22 cellular contexts compared by ENCODE assay signal in genomic region chr5:126998895-126999570, GRCh38. TPM values are rescaled to one million over a fixed set of nuclear protein-coding genes. Genes with fewer than 3 reads are reported as not detected.
DNase-seq lines count a peak whose midpoint lies in the region; ATAC-seq and TF ChIP-seq lines count a peak whose summit lies in the region.
"Had no signal": no experiment of that assay in that cellular context is flagged by ENCODE, and none has a peak within 500 bp of the region (broad histone marks: within the 10 kb centered on the region; RNA-seq: fewer than 3 reads in every experiment).

No MANE protein-coding gene starts in this region.

- H3K4me3 Mint-ChIP-seq in activated CD8-positive, alpha-beta T cell treated with anti-CD3 and anti-CD28 coated beads for 36 hours: no peak overlapping the region
- H3K4me3 Mint-ChIP-seq: activated T-helper 1 cell treated with anti-CD3 and anti-CD28 coated beads, Interleukin-12 subunit alpha, Interleukin-12 subunit beta, Interleukin-2, Interleukin-4 antibody, amounts not matched to agents 30 ng/mL and 10 ng/mL and 1 ng/mL, durations not matched to agents 14 hours and 24 hours and 36 hours; dendritic cell treated with granulocyte-macrophage colony-stimulating factor and Interleukin-4, amounts not matched to agents 40 ng/mL and 50 ng/mL, for 4 days; neural progenitor cell had no signal

- peak in 1 of 4 donors; percentile 13 for ATAC-seq in psoas muscle
- ATAC-seq in activated CD8-positive, alpha-beta T cell treated with anti-CD3 and anti-CD28 coated beads for 36 hours: no peak
- ATAC-seq: activated naive CD4-positive, alpha-beta T cell treated with anti-CD3 and anti-CD28 coated beads, Interleukin-2, amount 50 U/mL, for 72 hours had no signal

- no peaks in the 10 kb centered on the region for H3K27me3 ChIP-seq in DOHH2 (ENCODE audit: control insufficient read depth, low read length)
- no peaks in the 10 kb centered on the region for H3K27me3 ChIP-seq in psoas muscle (ENCODE audit: insufficient read depth in 3 of 3, low read length in 2 of 3)
- H3K27me3 ChIP-seq in HAP-1 (ENCODE audit: low read depth): no peaks in the 10 kb centered on the region
- H3K27me3 ChIP-seq: cardiac muscle cell, neural progenitor cell had no signal

- peak overlapping the region; percentile 43; the same call in 1 of the 2 replicates for H3K4me2 ChIP-seq in DOHH2 (ENCODE audit: low read length)
- H3K4me2 ChIP-seq: neural progenitor cell had no signal

- in situ Hi-C loops in SK-MEL-5 (cut with HindIII; ENCODE audit: low pct_unique_long_range_greater_than_20kb, low sequenced_read_pairs) (no loop called here), HAP-1 (cut with MboI; ENCODE audit: low sequenced_read_pairs) (no loop called here)

- H3K4me1 ChIP-seq in DOHH2 (ENCODE audit: control insufficient read depth, low read length) (peaks cover 20% of the 10 kb centered on the region), psoas muscle (peaks cover 17% of the 10 kb centered on the region), HAP-1 (no peaks in the 10 kb centered on the region)
- H3K4me1 ChIP-seq: neural progenitor cell had no signal

- H3K36me3 ChIP-seq in DOHH2 (ENCODE audit: control insufficient read depth, low read length) (no peaks in the 10 kb centered on the region), psoas muscle (ENCODE audit: insufficient read depth in 1 of 2, low read depth in 1 of 2) (no peaks in the 10 kb centered on the region), HAP-1 (replicated peaks) (no peaks in the 10 kb centered on the region)
- H3K36me3 ChIP-seq: cardiac muscle cell, neural progenitor cell, WERI-Rb-1 had no signal

- peaks cover 13% of the 10 kb centered on the region for H3K4me1 Mint-ChIP-seq in activated CD8-positive, alpha-beta T cell treated with anti-CD3 and anti-CD28 coated beads for 36 hours (ENCODE audit: low read depth)
- H3K4me1 Mint-ChIP-seq: neural progenitor cell had no signal

- no peak for TF ChIP-seq CTCF in DOHH2 (IDR thresholded peaks at IDR 0.05; ENCODE audit: low read depth, low read length, poor library complexity, severe bottlenecking)
- TF ChIP-seq CTCF in psoas muscle (IDR thresholded peaks at IDR 0.05): no peak
- TF ChIP-seq CTCF in activated CD8-positive, alpha-beta T cell treated with anti-CD3 and anti-CD28 coated beads for 36 hours (IDR thresholded peaks at IDR 0.05): no peak

- no peaks in the 10 kb centered on the region; the same call in 1 of the 2 replicates for H3F3A ChIP-seq in DOHH2 (ENCODE audit: control insufficient read depth, insufficient read depth)

- H3K4me3 ChIP-seq in DOHH2 (ENCODE audit: low read length) (no peak overlapping the region), psoas muscle (no peak overlapping the region), HAP-1 (no peak overlapping the region)
- H3K4me3 ChIP-seq: cardiac muscle cell, lung, neural progenitor cell, skin epidermis had no signal

- no peaks in the 10 kb centered on the region; the same call in 1 of the 2 replicates for H4K20me1 ChIP-seq in DOHH2 (ENCODE audit: control insufficient read depth, insufficient read depth, low read depth, low read length)

- H3K36me3 Mint-ChIP-seq in activated CD8-positive, alpha-beta T cell treated with anti-CD3 and anti-CD28 coated beads for 36 hours (ENCODE audit: low read depth): no peaks in the 10 kb centered on the region
- H3K36me3 Mint-ChIP-seq: activated naive CD4-positive, alpha-beta T cell treated with anti-CD3 and anti-CD28 coated beads, Interleukin-2, amount 50 U/mL, for 72 hours; neural progenitor cell had no signal

- no peak overlapping the region for H3K27ac Mint-ChIP-seq in activated CD8-positive, alpha-beta T cell treated with anti-CD3 and anti-CD28 coated beads for 36 hours
- H3K27ac Mint-ChIP-seq: activated naive CD4-positive, alpha-beta T cell treated with anti-CD3 and anti-CD28 coated beads, Interleukin-2, amount 50 U/mL, for 72 hours; activated T-helper 1 cell treated with anti-CD3 and anti-CD28 coated beads, Interleukin-12 subunit alpha, Interleukin-12 subunit beta, Interleukin-2, Interleukin-4 antibody, amounts not matched to agents 30 ng/mL and 10 ng/mL and 1 ng/mL, durations not matched to agents 14 hours and 24 hours and 36 hours; CD4-positive, CD25-positive, alpha-beta regulatory T cell; dendritic cell treated with granulocyte-macrophage colony-stimulating factor and Interleukin-4, amounts not matched to agents 40 ng/mL and 50 ng/mL, for 4 days; neural progenitor cell had no signal

- no peaks in the 10 kb centered on the region for H3K9me2 ChIP-seq in DOHH2 (replicated peaks; ENCODE audit: control insufficient read depth, low read length)

- H3K27ac ChIP-seq in DOHH2 (ENCODE audit: low read depth, low read length) (no peak overlapping the region), psoas muscle (peak overlapping the region; percentile 74)
- H3K27ac ChIP-seq: cardiac muscle cell, neural progenitor cell, RWPE1, skin epidermis, WERI-Rb-1 had no signal

- intact Hi-C loops in psoas muscle (cut with DNase I): no loop called here
- intact Hi-C loops in activated CD8-positive, alpha-beta T cell treated with anti-CD3 and anti-CD28 coated beads for 36 hours (cut with micrococcal nuclease): no loop called here

- H3K9me3 ChIP-seq in DOHH2 (ENCODE audit: control insufficient read depth, insufficient read depth, low read length) (no peaks in the 10 kb centered on the region), psoas muscle (no peaks in the 10 kb centered on the region), HAP-1 (no peaks in the 10 kb centered on the region)

- DNase-seq in AG20443 (ENCODE audit: low spot score) (peak; percentile 14), SK-MEL-5 (ENCODE audit: low read depth, low spot score) (peak; percentile 53), psoas muscle (no peak), KG1 (lab: John Stamatoyannopoulos, UW) (no peak), HAP-1 (ENCODE audit: low spot score in 2 of 2) (no peak)
- no peak for DNase-seq in activated CD8-positive, alpha-beta T cell treated with anti-CD3 and anti-CD28 coated beads for 36 hours
- no peak for DNase-seq in activated CD4-positive, alpha-beta T cell treated with anti-CD3 and anti-CD28 coated beads for 48 hours
- DNase-seq: ACHN; activated CD4-positive, alpha-beta T cell treated with anti-CD3 and anti-CD28 coated beads, Interleukin-2, amount 50 U/mL, for 1 hour; CD4-positive, CD25-positive, alpha-beta regulatory T cell; Karpas-422; kidney glomerular epithelial cell; WERI-Rb-1 had no signal

- no peaks in the 10 kb centered on the region for H3K27me3 Mint-ChIP-seq in activated CD8-positive, alpha-beta T cell treated with anti-CD3 and anti-CD28 coated beads for 36 hours
- H3K27me3 Mint-ChIP-seq: dendritic cell treated with granulocyte-macrophage colony-stimulating factor and Interleukin-4, amounts not matched to agents 40 ng/mL and 50 ng/mL, for 4 days had no signal

- 38 to 55% (median 40%) methylated on average over 3 of the region's 3 CpGs for whole genome bisulfite sequencing in psoas muscle, 3 donors

- H3K9me3 Mint-ChIP-seq in activated CD8-positive, alpha-beta T cell treated with anti-CD3 and anti-CD28 coated beads for 36 hours: no peaks in the 10 kb centered on the region
- H3K9me3 Mint-ChIP-seq: activated naive CD4-positive, alpha-beta T cell treated with anti-CD3 and anti-CD28 coated beads, Interleukin-2, amount 50 U/mL, for 72 hours; activated T-helper 1 cell treated with anti-CD3 and anti-CD28 coated beads, Interleukin-12 subunit alpha, Interleukin-12 subunit beta, Interleukin-2, Interleukin-4 antibody, amounts not matched to agents 30 ng/mL and 10 ng/mL and 1 ng/mL, durations not matched to agents 14 hours and 24 hours and 36 hours; dendritic cell treated with granulocyte-macrophage colony-stimulating factor and Interleukin-4, amounts not matched to agents 40 ng/mL and 50 ng/mL, for 4 days had no signal

- CTCF ChIA-PET in activated CD8-positive, alpha-beta T cell treated with anti-CD3 and anti-CD28 coated beads for 36 hours (lab: Charles Lee): interaction anchor here (1.0 kb wide), 1 partner anchor 9 kb away, joined by 3 read pairs; no protein-coding TSS in a partner anchor

- POLR2A ChIA-PET in activated CD8-positive, alpha-beta T cell treated with anti-CD3 and anti-CD28 coated beads for 36 hours (lab: Charles Lee): no interaction called here

- peaks cover 18% of the 10 kb centered on the region for H3K79me2 ChIP-seq in DOHH2 (ENCODE audit: control insufficient read depth, low read length)

RNA-seq across cellular contexts. Expression of gene MARCHF3, which starts 31.3 kb away (rescaled TPM):
- total RNA-seq in SK-MEL-5 (2014; rRNA removed; shearing (Covaris generic)): 4.3 and 4.4 TPM in 2 replicates
- polyA plus RNA-seq in SK-MEL-5 (2015; cell fraction: cytosol; rRNA removed): 1.5 TPM in 2 replicates
- 0.12 and 1.8 TPM in 2 replicates for polyA plus RNA-seq in SK-MEL-5 (2015; cell fraction: nucleus; rRNA removed)
- 10 to 100 TPM in 2 of 4 donors, 1 to 10 TPM in 2; 9.2 to 16.2 (median 12.4) TPM for total RNA-seq in psoas muscle
- polyA plus RNA-seq in psoas muscle: 10 to 100 TPM in 2 of 3 donors, 1 to 10 TPM in 1; 6.0 to 22.0 (median 12.0) TPM
- total RNA-seq in activated CD8-positive, alpha-beta T cell treated with anti-CD3 and anti-CD28 coated beads for 36 hours: 1 to 10 TPM; 6.1 TPM

Comparison
In these comparisons a context has a peak if more than half of its experiments do, and no peak if none do; other contexts are left out.
1. DNase-seq: peak in AG20443 (single experiment) and SK-MEL-5 (single experiment); none in psoas muscle (0 of 2), KG1 (single experiment), activated CD8-positive, alpha-beta T cell treated with anti-CD3 and anti-CD28 coated beads for 36 hours (single experiment), HAP-1 (0 of 2) and activated CD4-positive, alpha-beta T cell treated with anti-CD3 and anti-CD28 coated beads for 48 hours (single experiment).